Comparison of ENCODE assay signal across 8 cellular contexts in the genomic region with DNA sequence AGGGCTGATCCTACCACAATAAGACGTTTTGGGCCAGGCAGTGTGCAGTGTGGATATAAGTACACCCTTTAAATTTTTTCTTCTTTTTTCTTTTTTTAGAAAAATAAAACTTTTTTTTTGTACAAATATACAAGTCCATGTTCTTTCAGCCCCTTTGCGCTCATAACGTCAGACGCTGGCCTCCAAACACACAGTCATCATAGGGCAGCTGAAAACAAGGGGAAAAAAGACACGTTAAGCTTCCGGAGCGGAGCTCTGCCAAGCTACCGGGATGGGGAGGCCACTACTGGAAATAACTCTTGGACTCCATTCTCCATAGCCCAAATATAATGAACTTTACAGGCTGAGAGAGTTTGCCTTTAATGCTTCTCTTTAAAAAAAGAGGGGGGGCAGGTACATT. TPM values are rescaled to one million over a fixed set of nuclear protein-coding genes. Genes with fewer than 3 reads are reported as not detected.
DNase-seq lines count a peak whose midpoint lies in the region; TF ChIP-seq lines count a peak whose summit lies in the region.

No MANE protein-coding gene starts in this region.

- H3K27me3 Mint-ChIP-seq in activated naive CD4-positive, alpha-beta T cell treated with anti-CD3 and anti-CD28 coated beads, Interleukin-2, amount 10 ng/mL, durations not matched to agents 7 days and 5 days = peaks cover 4% of the 10 kb centered on the region
- H3K27me3 Mint-ChIP-seq in mesothelial cell of epicardium (ENCODE audit: low read depth) = no peaks in the 10 kb centered on the region

- TF ChIP-seq CTCF in coronary artery (IDR thresholded peaks at IDR 0.05) (no peak), mesothelial cell of epicardium (IDR thresholded peaks at IDR 0.05; ENCODE audit: unreplicated experiment) (no peak), BE2C (IDR thresholded peaks at IDR 0.05; ENCODE audit: low read depth, low read length) (no peak)

- H3K36me3 ChIP-seq in urinary bladder (ENCODE audit: insufficient read depth) = peaks cover 12% of the 10 kb centered on the region
- H3K36me3 ChIP-seq in BE2C = peaks cover 45% of the 10 kb centered on the region

- H3K9me3 Mint-ChIP-seq in activated naive CD4-positive, alpha-beta T cell treated with anti-CD3 and anti-CD28 coated beads, Interleukin-2, amount 10 ng/mL, durations not matched to agents 7 days and 5 days = no peaks in the 10 kb centered on the region
- no peaks in the 10 kb centered on the region for H3K9me3 Mint-ChIP-seq in mesothelial cell of epicardium

- no peak for DNase-seq in activated naive CD4-positive, alpha-beta T cell treated with anti-CD3 and anti-CD28 coated beads, Interleukin-2, amount 10 ng/mL, durations not matched to agents 7 days and 5 days
- no peak for DNase-seq in activated naive CD4-positive, alpha-beta T cell treated with anti-CD3 and anti-CD28 coated beads, Interleukin-2, amount 50 U/mL, for 16 hours
- no peak for DNase-seq in coronary artery (ENCODE audit: low spot score)
- no peak for DNase-seq in mesothelial cell of epicardium (ENCODE audit: low spot score in 2 of 2, unreplicated experiment in 2 of 2)
- no peak for DNase-seq in BE2C
- no peak for DNase-seq in posterior cingulate gyrus
- no peak for DNase-seq in activated CD8-positive, alpha-beta memory T cell treated with anti-CD3 and anti-CD28 coated beads, Interleukin-2, amount 50 U/mL, for 4 hours

- H3K27ac ChIP-seq in coronary artery = peak overlapping the region; percentile 97 to 100
- H3K27ac ChIP-seq in urinary bladder (ENCODE audit: low read depth) = peak overlapping the region; percentile 83

- peaks cover 45% of the 10 kb centered on the region for H3K36me3 Mint-ChIP-seq in activated naive CD4-positive, alpha-beta T cell treated with anti-CD3 and anti-CD28 coated beads, Interleukin-2, amount 10 ng/mL, durations not matched to agents 7 days and 5 days
- peaks cover 35% of the 10 kb centered on the region for H3K36me3 Mint-ChIP-seq in mesothelial cell of epicardium

- intact Hi-C loops in posterior cingulate gyrus (cut with DNase I) = no loop called here

- CTCF ChIA-PET in activated naive CD4-positive, alpha-beta T cell treated with anti-CD3 and anti-CD28 coated beads, Interleukin-2, amount 10 ng/mL, durations not matched to agents 7 days and 5 days (lab: Charles Lee) = interaction anchor here (0.6 to 5.0 kb wide), 8 partner anchors 11 to 421 kb away, joined by 3 to 65 read pairs (median 6); a partner anchor contains a TSS

- H3K9me3 ChIP-seq in BE2C = no peaks in the 10 kb centered on the region

- 6% methylated on average over 8 of the region's 8 CpGs for WGBS in urinary bladder

- peak overlapping the region; percentile 95 for H3K27ac Mint-ChIP-seq in activated naive CD4-positive, alpha-beta T cell treated with anti-CD3 and anti-CD28 coated beads, Interleukin-2, amount 10 ng/mL, durations not matched to agents 7 days and 5 days
- peak overlapping the region; percentile 98 for H3K27ac Mint-ChIP-seq in mesothelial cell of epicardium

- H3K4me3 ChIP-seq in coronary artery (peak overlapping the region; percentile 95), urinary bladder (ENCODE audit: low read depth, low read length) (peak overlapping the region; percentile 75), BE2C (ENCODE audit: low read depth, low read length) (no peak overlapping the region)

- H3K4me1 Mint-ChIP-seq in activated naive CD4-positive, alpha-beta T cell treated with anti-CD3 and anti-CD28 coated beads, Interleukin-2, amount 10 ng/mL, durations not matched to agents 7 days and 5 days = peaks cover 62% of the 10 kb centered on the region
- peaks cover 56% of the 10 kb centered on the region for H3K4me1 Mint-ChIP-seq in mesothelial cell of epicardium

- H3K4me3 Mint-ChIP-seq in activated naive CD4-positive, alpha-beta T cell treated with anti-CD3 and anti-CD28 coated beads, Interleukin-2, amount 10 ng/mL, durations not matched to agents 7 days and 5 days = peak overlapping the region; percentile 88
- H3K4me3 Mint-ChIP-seq in mesothelial cell of epicardium = peak overlapping the region; percentile 81

- H3K4me1 ChIP-seq in urinary bladder (ENCODE audit: insufficient read depth) (peaks cover 2% of the 10 kb centered on the region), BE2C (peaks cover 10% of the 10 kb centered on the region)

- no peaks in the 10 kb centered on the region for H3K27me3 ChIP-seq in BE2C

RNA-seq across cellular contexts. Expression of a gene that starts 2.7 kb away (rescaled TPM):
- total RNA-seq in mesothelial cell of epicardium (196 to 218 TPM (median 205 TPM) in 3 replicates), urinary bladder (105 TPM)
- polyA plus RNA-seq in urinary bladder = 202 TPM
- polyA plus RNA-seq in BE2C (2012; ENCODE audit: insufficient read depth, insufficient read length, low read depth) = 111 TPM
